Comparison of ENCODE assay signal across 19 cellular contexts in the genomic region with DNA sequence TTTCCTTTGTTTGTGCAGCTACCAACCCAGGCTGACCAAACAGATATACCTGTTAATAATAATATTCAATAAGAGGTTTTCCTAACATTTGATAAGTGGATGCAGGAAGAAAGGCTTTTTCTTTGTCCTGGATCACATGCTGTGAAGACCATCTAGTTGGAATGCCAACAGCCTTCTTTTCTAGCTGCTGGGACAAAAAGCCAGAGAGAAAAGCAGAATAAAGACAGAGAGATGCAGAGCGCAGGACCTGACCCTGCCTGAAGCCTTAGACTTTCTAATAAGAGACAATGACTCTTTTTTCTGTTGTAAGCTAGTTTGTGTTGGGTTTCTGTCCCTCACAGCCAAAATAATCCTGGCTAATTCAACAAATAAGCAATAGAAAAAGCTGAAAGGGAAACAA.
A peak's percentile ranks its signal among the peaks of the same experiment; 100 is the strongest.
DNase-seq lines count a peak whose midpoint lies in the region; ATAC-seq, FAIRE-seq and TF ChIP-seq lines count a peak whose summit lies in the region.
"Had no signal": no experiment of that assay in that cellular context is flagged by ENCODE, and none has a peak within 500 bp of the region (broad histone marks: within the 10 kb centered on the region; RNA-seq: fewer than 3 reads in every experiment).

No MANE protein-coding gene starts in this region.

- no CpG with 5 or more reads among the region's 1 CpG for WGBS in H9 (ENCODE audit: extremely low coverage, insufficient read length, low lambda C conversion rate)
- WGBS in H1 (ENCODE audit: extremely low coverage in 1 of 2, insufficient coverage in 1 of 2, insufficient read length in 1 of 2, insufficient replicate concordance in 2 of 2, low coverage in 1 of 2, low lambda C conversion rate in 2 of 2, missing lambda C conversion rate in 1 of 2), 2 experiments = 29% methylated on average over 1 of the region's 1 CpG; no CpG with 5 or more reads in 1 of the 2 experiments

- TF ChIP-seq CTCF in H9 (conservative IDR thresholded peaks at IDR 0.05) (no peak), H1 (IDR thresholded peaks at IDR 0.05; ENCODE audit: control extremely low read depth in 1 of 3, insufficient read depth in 1 of 3, low read depth in 1 of 3, low read length in 3 of 3) (no peak)

- H3K23me2 ChIP-seq in H9 (ENCODE audit: insufficient read length, low read depth, low read length, poor library complexity, severe bottlenecking) (no peaks in the 10 kb centered on the region), H1 (ENCODE audit: low read depth, low read length) (no peaks in the 10 kb centered on the region)

- TF ChIP-seq POLR2A in H1 (IDR thresholded peaks at IDR 0.05; ENCODE audit: control extremely low read depth in 1 of 2, low read depth in 2 of 2, low read length in 2 of 2) = no peak

- H3K4me1 ChIP-seq in H9 (ENCODE audit: insufficient read depth, low read length) (no peaks in the 10 kb centered on the region; the same call in 1 of the 2 replicates), H1 (replicated peaks in 1 of 4; ENCODE audit: control insufficient read depth in 3 of 4, insufficient read depth in 4 of 4, low read length in 3 of 4) (peaks cover 0 to 2% (median 0%) of the 10 kb centered on the region in 4 experiments; a peak in 1 of 7 replicates), iPS-20b (ENCODE audit: insufficient read depth, low read length) (peaks cover 18% of the 10 kb centered on the region)
- H3K4me1 ChIP-seq: A549, HAP-1 had no signal

- TF ChIP-seq EP300 in H1 (IDR thresholded peaks at IDR 0.05; ENCODE audit: borderline replicate concordance in 1 of 2, low read depth in 2 of 2, low read length in 2 of 2) = no peak

- no peak for TF ChIP-seq RAD21 in H1 (IDR thresholded peaks at IDR 0.05 in 1 of 2, conservative IDR thresholded peaks at IDR 0.05 in 1 of 2; ENCODE audit: low read depth in 2 of 2, low read length in 2 of 2)

- H2BK15ac ChIP-seq in H9 (ENCODE audit: low read depth, low read length) (no peak overlapping the region), H1 (ENCODE audit: low read length) (no peak overlapping the region)

- no peak overlapping the region for H2BK5ac ChIP-seq in H9 (ENCODE audit: insufficient read length, low read length)
- H2BK5ac ChIP-seq in H1 (ENCODE audit: low read depth, low read length) = no peak overlapping the region

- H3K4me2 ChIP-seq in H9 (ENCODE audit: insufficient read depth, insufficient read length, low read length) = no peak overlapping the region
- peak overlapping the region in 1 of 2 experiments; percentile 41; a peak in 1 of 4 replicates for H3K4me2 ChIP-seq in H1 (ENCODE audit: insufficient read depth in 1 of 2, low read depth in 2 of 2, low read length in 2 of 2)
- H3K4me2 ChIP-seq: A549 had no signal

- H3K9me3 ChIP-seq in H9 (ENCODE audit: control insufficient read depth, low read depth, low read length) (no peaks in the 10 kb centered on the region), H1 (ENCODE audit: insufficient read depth in 2 of 2, low read depth in 1 of 2, low read length in 1 of 2) (no peaks in the 10 kb centered on the region), iPS-20b (ENCODE audit: insufficient read depth, low read depth, low read length) (no peaks in the 10 kb centered on the region)
- H3K9me3 ChIP-seq: A549, HAP-1 had no signal

- H3K9me3 Mint-ChIP-seq in H9 = peaks cover 2 to 3% of the 10 kb centered on the region in 2 experiments; a peak in 3 of 5 replicates

- DNase-seq in H9 (peak; percentile 40), H1 (ENCODE audit: low read depth in 1 of 2, low spot score in 2 of 2) (peak in 1 of 2 experiments; percentile 13), pons (ENCODE audit: low spot score) (peak; percentile 82), COLO829 (ENCODE audit: low spot score) (no peak), DMS79 (lab: John Stamatoyannopoulos, UW) (no peak)
- DNase-seq: CD8-positive, alpha-beta T cell; DMS79 treated with DMSO at 0.1 percent for 48 hours; NCI-H1105; NCI-H1694 treated with DMSO at 0.1 percent for 48 hours; NCI-H748 treated with DMSO at 0.1 percent for 48 hours; OCI-M1; Right ventricle myocardium superior had no signal

- H2BK12ac ChIP-seq in H9 (ENCODE audit: insufficient read length, low read depth, low read length) = no peak overlapping the region
- H2BK12ac ChIP-seq in H1 (ENCODE audit: low read depth, low read length) = no peak overlapping the region

- no peak overlapping the region for H4K91ac ChIP-seq in H9 (ENCODE audit: insufficient read length, low read depth, low read length)
- no peak overlapping the region for H4K91ac ChIP-seq in H1 (replicated peaks; ENCODE audit: insufficient read length, low read length)

- peaks cover 2 to 4% (median 2%) of the 10 kb centered on the region in 3 experiments; a peak in 5 of 7 replicates for H3K36me3 Mint-ChIP-seq in H9 (ENCODE audit: insufficient read depth in 1 of 3, low read depth in 3 of 3)
- H3K36me3 Mint-ChIP-seq: CD8-positive, alpha-beta T cell had no signal

- no peak overlapping the region for H3K56ac ChIP-seq in H9 (ENCODE audit: insufficient read length, low read depth, low read length)
- H3K56ac ChIP-seq in H1 (replicated peaks; ENCODE audit: insufficient read length, low read depth, low read length) = no peak overlapping the region

- no peak overlapping the region for H3K27ac ChIP-seq in H9 (ENCODE audit: insufficient read length, low read depth, low read length)
- no peak overlapping the region; the same call in 1 of the 2 replicates for H3K27ac ChIP-seq in H1 (ENCODE audit: low read depth, low read length)
- H3K27ac ChIP-seq in iPS-20b (ENCODE audit: low read length) = no peak overlapping the region
- H3K27ac ChIP-seq: A549, SK-N-MC had no signal

- no peak overlapping the region for H2BK20ac ChIP-seq in H9 (ENCODE audit: low read depth, low read length, poor library complexity, severe bottlenecking)
- H2BK20ac ChIP-seq in H1 (ENCODE audit: low read length) = no peak overlapping the region

- no peaks in the 10 kb centered on the region for H4K20me1 ChIP-seq in H9 (ENCODE audit: control insufficient read depth, insufficient read depth, insufficient read length)
- no peaks in the 10 kb centered on the region for H4K20me1 ChIP-seq in H1 (replicated peaks in 1 of 2; ENCODE audit: control insufficient read depth in 1 of 2, insufficient read depth in 2 of 2, low read length in 2 of 2)

- peak; percentile 66 for FAIRE-seq in H1 (lab: Jason Lieb, UNC)
- FAIRE-seq: A549, D721Med, K562 had no signal

- no peak overlapping the region for H3T11ph ChIP-seq in H9 (ENCODE audit: low read length)

- H3K9ac ChIP-seq in H9 (ENCODE audit: extremely low read depth, insufficient read length, low read length) (no peak overlapping the region), H1 (replicated peaks in 1 of 4; ENCODE audit: extremely low read depth in 1 of 4, low read depth in 3 of 4, low read length in 3 of 4) (no peak overlapping the region), iPS-20b (ENCODE audit: low read depth, low read length) (peak overlapping the region; percentile 26; the same call in 1 of the 2 replicates)

- no peak for ATAC-seq in HG02763 (IDR thresholded peaks at IDR 0.05; ENCODE audit: unreplicated experiment)
- ATAC-seq: A549; CD8-positive, alpha-beta T cell; K562 had no signal

- H3K4me3 Mint-ChIP-seq in H9 = no peak overlapping the region
- H3K4me3 Mint-ChIP-seq: CD8-positive, alpha-beta T cell had no signal

- H2BK120ac ChIP-seq in H9 (ENCODE audit: low read depth, low read length, poor library complexity, severe bottlenecking) = no peak overlapping the region
- no peak overlapping the region for H2BK120ac ChIP-seq in H1 (replicated peaks; ENCODE audit: low read depth, low read length)

- no peak overlapping the region for H3K23ac ChIP-seq in H9 (ENCODE audit: insufficient read length, low read depth, low read length)
- no peak overlapping the region for H3K23ac ChIP-seq in H1 (ENCODE audit: insufficient read length)

- H3K18ac ChIP-seq in H9 (ENCODE audit: insufficient read length, low read depth, low read length) = no peak overlapping the region
- peak overlapping the region; percentile 44; the same call in 1 of the 2 replicates for H3K18ac ChIP-seq in H1 (ENCODE audit: extremely low read depth, low read length)

- H4K5ac ChIP-seq in H9 (ENCODE audit: insufficient read length, low read depth, low read length) (no peak overlapping the region), H1 (ENCODE audit: insufficient read length, low read depth, low read length) (peak overlapping the region; percentile 27)

- H3K36me3 ChIP-seq in H1 (ENCODE audit: control insufficient read depth in 2 of 4, insufficient read depth in 4 of 4, low read length in 3 of 4) (no peaks in the 10 kb centered on the region), iPS-20b (ENCODE audit: insufficient read depth, low read depth, low read length) (no peaks in the 10 kb centered on the region)
- H3K36me3 ChIP-seq: HAP-1 had no signal

- peaks cover 17 to 19% of the 10 kb centered on the region in 2 experiments for H3K4me1 Mint-ChIP-seq in H9

- no peaks in the 10 kb centered on the region for H3K27me3 Mint-ChIP-seq in H9 (ENCODE audit: low read depth)

- H2AK5ac ChIP-seq in H9 (ENCODE audit: insufficient read length, low read length) (no peak overlapping the region), H1 (ENCODE audit: low read depth, low read length) (no peak overlapping the region)

- CTCF ChIA-PET in H1 (lab: Charles Lee; ENCODE audit: partially characterized antibody) = interaction anchor here (0.6 kb wide), 2 partner anchors 10 to 24 kb away, joined by 3 read pairs; no protein-coding TSS in a partner anchor

- no peaks in the 10 kb centered on the region for H3K27me3 ChIP-seq in H9 (ENCODE audit: insufficient read depth, low read length)
- H3K27me3 ChIP-seq in H1 (replicated peaks in 1 of 4; ENCODE audit: control insufficient read depth in 3 of 4, extremely low read depth in 1 of 4, insufficient read depth in 3 of 4, low read length in 3 of 4) = no peaks in the 10 kb centered on the region
- no peaks in the 10 kb centered on the region for H3K27me3 ChIP-seq in iPS-20b (ENCODE audit: insufficient read depth, low read length)

- no peak overlapping the region for H2AFZ ChIP-seq in H9 (ENCODE audit: low read length)
- H2AFZ ChIP-seq in H1 (ENCODE audit: low read length) = no peak overlapping the region

- no peaks in the 10 kb centered on the region for H3K79me1 ChIP-seq in H9 (ENCODE audit: insufficient read depth, low read depth, low read length, poor library complexity, severe bottlenecking)
- no peaks in the 10 kb centered on the region for H3K79me1 ChIP-seq in H1 (ENCODE audit: low read depth, low read length)

- no peak overlapping the region for H3K4ac ChIP-seq in H9 (ENCODE audit: low read depth, low read length)
- H3K4ac ChIP-seq in H1 (replicated peaks; ENCODE audit: insufficient read length, low read depth, low read length) = no peak overlapping the region

- H4K8ac ChIP-seq in H9 (replicated peaks; ENCODE audit: insufficient read length, low read depth, low read length) (no peak overlapping the region), H1 (ENCODE audit: extremely low read depth, insufficient read depth, low read length) (no peak overlapping the region)

- POLR2A ChIA-PET in H1 (lab: Charles Lee; ENCODE audit: partially characterized antibody) = no interaction called here

- H3K4me3 ChIP-seq in H1 (ENCODE audit: extremely low read depth in 1 of 4, insufficient read depth in 2 of 4, low read depth in 3 of 4, low read length in 4 of 4) = no peak overlapping the region
- no peak overlapping the region for H3K4me3 ChIP-seq in iPS-20b (ENCODE audit: low read length)
- H3K4me3 ChIP-seq: A549, HAP-1, K562, SK-N-MC had no signal

- H3K79me2 ChIP-seq in H9 (ENCODE audit: insufficient read depth, low read length) (no peaks in the 10 kb centered on the region), H1 (ENCODE audit: control insufficient read depth in 1 of 2, insufficient read depth in 2 of 2, low read length in 2 of 2) (no peaks in the 10 kb centered on the region)

- no peak overlapping the region for H3K14ac ChIP-seq in H9 (ENCODE audit: insufficient read depth, low read length)
- H3K14ac ChIP-seq in H1 (ENCODE audit: insufficient read length) = no peak overlapping the region

- peak overlapping the region in 2 of 3 experiments; percentile 67 to 87; a peak in 3 of 7 replicates for H3K27ac Mint-ChIP-seq in H9
- H3K27ac Mint-ChIP-seq: CD8-positive, alpha-beta T cell had no signal

Comparison
In these comparisons a context has a peak if more than half of its experiments do, and no peak if none do; other contexts are left out.
1. DNase-seq: peak in H9 (single experiment) and pons (single experiment); none in COLO829 (single experiment) and DMS79 (single experiment).